In the genomic region with DNA sequence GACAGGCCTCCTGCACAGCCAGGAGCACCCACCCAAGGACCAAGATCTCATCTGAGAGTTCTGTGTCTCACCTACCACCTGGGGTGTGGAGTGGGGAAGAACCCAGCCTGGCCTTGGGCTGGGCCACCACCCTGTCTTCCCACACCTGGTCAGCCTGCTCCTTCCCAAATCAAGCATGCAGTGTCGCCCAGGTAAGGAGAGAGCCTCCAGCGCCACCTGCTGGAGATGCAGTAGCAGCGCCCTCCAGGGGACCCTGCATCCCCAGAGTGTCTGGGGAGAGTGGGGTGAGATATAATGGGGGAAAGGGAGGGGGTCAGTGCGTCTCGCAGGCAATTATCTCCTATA, we compare ENCODE assay signal across 8 cellular contexts. TPM values are rescaled to one million over a fixed set of nuclear protein-coding genes. Genes with fewer than 3 reads are reported as not detected.
DNase-seq lines count a peak whose midpoint lies in the region; ATAC-seq and TF ChIP-seq lines count a peak whose summit lies in the region.

No MANE protein-coding gene starts in this region.

- no peak overlapping the region for H3K9ac ChIP-seq in smooth muscle cell (ENCODE audit: low read depth)

- H3K36me3 Mint-ChIP-seq in activated naive CD8-positive, alpha-beta T cell treated with anti-CD3 and anti-CD28 coated beads for 36 hours, result no peaks in the 10 kb centered on the region

- H4K20me1 ChIP-seq in smooth muscle cell (ENCODE audit: low read depth), result no peaks in the 10 kb centered on the region

- H3K36me3 ChIP-seq in left ventricle myocardium inferior, result no peaks in the 10 kb centered on the region
- H3K36me3 ChIP-seq in smooth muscle cell (ENCODE audit: low read depth), result no peaks in the 10 kb centered on the region

- H3K27ac ChIP-seq in left ventricle myocardium inferior (replicated peaks) (no peak overlapping the region), smooth muscle cell (ENCODE audit: low read depth) (no peak overlapping the region)

- H3K4me2 ChIP-seq in smooth muscle cell, result no peak overlapping the region

- intact Hi-C loops in left ventricle myocardium inferior (cut with micrococcal nuclease), result loop anchor here (5.0 kb wide), 1 partner anchor 57 kb away; no protein-coding TSS in a partner anchor

- no peak overlapping the region for H3K27ac Mint-ChIP-seq in activated naive CD8-positive, alpha-beta T cell treated with anti-CD3 and anti-CD28 coated beads for 36 hours

- no peaks in the 10 kb centered on the region for H3K79me2 ChIP-seq in smooth muscle cell (ENCODE audit: low read depth)

- peaks cover 41% of the 10 kb centered on the region for H3K27me3 ChIP-seq in left ventricle myocardium inferior (ENCODE audit: low read depth)
- H3K27me3 ChIP-seq in smooth muscle cell (ENCODE audit: low read depth), result peaks cover 10% of the 10 kb centered on the region

- DNase-seq in Daoy (ENCODE audit: low read depth) (peak; percentile 65), KG1 (lab: John Stamatoyannopoulos, UW) (peak; percentile 21), SKM-1 (lab: John Stamatoyannopoulos, UW; ENCODE audit: unreplicated experiment) (peak; percentile 42), left ventricle myocardium inferior (peak; percentile 58), smooth muscle cell (lab: John Stamatoyannopoulos, UW; ENCODE audit: unreplicated experiment) (peak; percentile 6)
- peak; percentile 68 for DNase-seq in activated naive CD8-positive, alpha-beta T cell treated with anti-CD3 and anti-CD28 coated beads for 36 hours

- no peak overlapping the region for H3K4me3 Mint-ChIP-seq in activated naive CD8-positive, alpha-beta T cell treated with anti-CD3 and anti-CD28 coated beads for 36 hours

- H3K4me3 ChIP-seq in left ventricle myocardium inferior (no peak overlapping the region), smooth muscle cell (no peak overlapping the region)

- no peaks in the 10 kb centered on the region for H3F3A ChIP-seq in smooth muscle cell (ENCODE audit: low read depth)

- 3% methylated on average over 5 of the region's 5 CpGs for WGBS in smooth muscle cell (ENCODE audit: low lambda C conversion rate)

- H2AFZ ChIP-seq in smooth muscle cell (ENCODE audit: low read depth), result no peak overlapping the region

- peaks cover 36% of the 10 kb centered on the region for H3K27me3 Mint-ChIP-seq in activated naive CD8-positive, alpha-beta T cell treated with anti-CD3 and anti-CD28 coated beads for 36 hours

- no peaks in the 10 kb centered on the region for H3K4me1 Mint-ChIP-seq in activated naive CD8-positive, alpha-beta T cell treated with anti-CD3 and anti-CD28 coated beads for 36 hours

- ATAC-seq in GM19467 (IDR thresholded peaks at IDR 0.05; ENCODE audit: unreplicated experiment), result no peak
- no peak for ATAC-seq in GM21576 (IDR thresholded peaks at IDR 0.05; ENCODE audit: unreplicated experiment)

- TF ChIP-seq CTCF in left ventricle myocardium inferior (IDR thresholded peaks at IDR 0.05; ENCODE audit: borderline replicate concordance) (peak; percentile 89), smooth muscle cell (IDR thresholded peaks at IDR 0.05; ENCODE audit: borderline replicate concordance, insufficient read depth, poor library complexity, severe bottlenecking) (peak; percentile 87)

- no peaks in the 10 kb centered on the region for H3K4me1 ChIP-seq in left ventricle myocardium inferior
- no peaks in the 10 kb centered on the region for H3K4me1 ChIP-seq in smooth muscle cell (ENCODE audit: low read depth)

- H3K9me3 Mint-ChIP-seq in activated naive CD8-positive, alpha-beta T cell treated with anti-CD3 and anti-CD28 coated beads for 36 hours, result no peaks in the 10 kb centered on the region

- H3K9me3 ChIP-seq in left ventricle myocardium inferior (replicated peaks), result no peaks in the 10 kb centered on the region
- no peaks in the 10 kb centered on the region for H3K9me3 ChIP-seq in smooth muscle cell (replicated peaks; ENCODE audit: low read depth)

RNA-seq across cellular contexts. Expression of gene KIAA2013, which starts 32.3 kb away (rescaled TPM):
- total RNA-seq in Daoy (2014; rRNA removed; shearing (Covaris generic)), result 67.3 and 87.1 TPM in 2 replicates
- total RNA-seq in activated naive CD8-positive, alpha-beta T cell treated with anti-CD3 and anti-CD28 coated beads for 36 hours, result 10 to 100 TPM; 27.5 to 30.1 TPM
- total RNA-seq in left ventricle myocardium inferior (40.9 TPM), smooth muscle cell (41.0 and 41.3 TPM in 2 replicates)
- 70.9 and 71.6 TPM in 2 replicates for polyA plus RNA-seq in smooth muscle cell

RNA-seq across cellular contexts. Expression of gene NPPB, which starts 35.1 kb away (rescaled TPM):
- 38.6 and 78.9 TPM in 2 replicates for total RNA-seq in Daoy (2014; rRNA removed; shearing (Covaris generic))
- total RNA-seq in activated naive CD8-positive, alpha-beta T cell treated with anti-CD3 and anti-CD28 coated beads for 36 hours, result not detected
- 119 TPM for total RNA-seq in left ventricle myocardium inferior
- total RNA-seq in smooth muscle cell, result 6.7 and 9.5 TPM in 2 replicates
- 9.6 and 12.2 TPM in 2 replicates for polyA plus RNA-seq in smooth muscle cell

RNA-seq across cellular contexts. Expression of gene PLOD1, which starts 40.6 kb away (rescaled TPM):
- total RNA-seq in Daoy (2014; rRNA removed; shearing (Covaris generic)), result 88.1 and 107 TPM in 2 replicates
- total RNA-seq in activated naive CD8-positive, alpha-beta T cell treated with anti-CD3 and anti-CD28 coated beads for 36 hours, result 10 to 100 TPM; 21.9 to 22.5 TPM
- total RNA-seq in left ventricle myocardium inferior (61.6 TPM), smooth muscle cell (292 and 362 TPM in 2 replicates)
- polyA plus RNA-seq in smooth muscle cell, result 425 and 559 TPM in 2 replicates

RNA-seq across cellular contexts. Expression of gene NPPA, which starts 46.3 kb away (rescaled TPM):
- not detected in 2 replicates for total RNA-seq in Daoy (2014; rRNA removed; shearing (Covaris generic))
- not detected for total RNA-seq in activated naive CD8-positive, alpha-beta T cell treated with anti-CD3 and anti-CD28 coated beads for 36 hours
- total RNA-seq in left ventricle myocardium inferior (1,100 TPM), smooth muscle cell (not detected in 2 replicates)
- polyA plus RNA-seq in smooth muscle cell, result 0.48 and 1.4 TPM in 2 replicates

Comparison
In these comparisons a context has a peak if more than half of its experiments do, and no peak if none do; other contexts are left out.
1. DNase-seq: peak in every context shown above with its lines; median percentile 68 in activated naive CD8-positive, alpha-beta T cell treated with anti-CD3 and anti-CD28 coated beads for 36 hours; 65 in Daoy; 58 in left ventricle myocardium inferior; 42 in SKM-1; 21 in KG1; 6 in smooth muscle cell.